ENCODE assay signal across 25 cellular contexts in the genomic region with DNA sequence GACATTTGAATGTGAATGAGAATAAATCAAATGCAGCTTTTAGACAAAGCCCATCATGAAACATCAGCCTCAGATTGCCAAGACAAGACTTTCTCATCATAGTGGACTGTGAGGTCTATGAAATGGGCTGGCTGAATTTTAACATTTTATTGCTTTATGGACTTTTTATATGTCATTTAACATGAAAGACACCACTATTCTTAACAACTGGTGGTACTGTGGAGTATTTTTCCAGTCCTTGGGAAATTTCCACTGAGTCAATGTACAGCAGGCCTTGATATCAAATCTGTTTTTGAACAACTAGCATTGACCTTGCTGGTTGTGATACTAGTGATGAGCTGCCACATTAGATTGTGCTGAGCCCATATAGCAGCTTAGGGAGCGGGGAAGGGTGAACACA.
"Had no signal": no experiment of that assay in that cellular context is flagged by ENCODE, and none has a peak within 500 bp of the region (broad histone marks: within the 10 kb centered on the region; RNA-seq: fewer than 3 reads in every experiment).

No MANE protein-coding gene starts in this region.

- H3K4me3 ChIP-seq: pancreas, psoas muscle, right lobe of liver, sigmoid colon, stomach, thoracic aorta, thyroid gland, tibial nerve, upper lobe of left lung, vagina had no signal

- H3K9me3 ChIP-seq: neutrophil, pancreas, psoas muscle, right lobe of liver, sigmoid colon, stomach, thoracic aorta, thyroid gland, upper lobe of left lung, vagina had no signal

- DNase-seq: naive thymus-derived CD8-positive, alpha-beta T cell; nephron progenitor cell; nucleus accumbens; pancreas; posterior cingulate gyrus; psoas muscle; right cardiac atrium; right lobe of liver; sigmoid colon; small intestine; stimulated activated CD4-positive, alpha-beta T cell treated with anti-CD3 and anti-CD28 coated beads, Interleukin-15, amount 100 ng/mL, for 24 hours; stimulated activated CD4-positive, alpha-beta T cell treated with anti-CD3 and anti-CD28 coated beads, Interleukin-2, amount 100 ng/mL, for 24 hours; stimulated activated CD4-positive, alpha-beta T cell treated with anti-CD3 and anti-CD28 coated beads, Interleukin-2, amount 100 ng/mL, for 48 hours; stimulated activated CD4-positive, alpha-beta T cell treated with anti-CD3 and anti-CD28 coated beads, Interleukin-4, amount 100 ng/mL, for 24 hours; stimulated activated naive B cell treated with anti-CD40 and anti-IgM and Interleukin-4, amounts not matched to agents 10 μg/mL and 1 μg/mL and 100 μg/mL, for 72 hours; stimulated activated naive CD4-positive, alpha-beta T cell treated with Interleukin-2 at 50 U/mL for 16 hours; stomach; thyroid gland; upper lobe of left lung had no signal

- H3K27ac ChIP-seq: neutrophil, pancreas, psoas muscle, right lobe of liver, sigmoid colon, stomach, thoracic aorta, thyroid gland, upper lobe of left lung, vagina had no signal

- H3K27me3 ChIP-seq: neutrophil, pancreas, right lobe of liver, sigmoid colon, stomach, thyroid gland, tibial nerve, upper lobe of left lung, vagina had no signal

- ATAC-seq: naive thymus-derived CD8-positive, alpha-beta T cell; natural killer cell treated with Interleukin-12 subunit alpha and Interleukin-12 subunit beta and Interleukin-15 and Interleukin-18, amount 100 ng/mL, for 72 hours; pancreas; psoas muscle; right cardiac atrium; right lobe of liver; stimulated activated effector memory CD8-positive, alpha-beta T cell treated with anti-CD3 and anti-CD28 coated beads, Interleukin-12 subunit alpha, Interleukin-12 subunit beta, amount 100 ng/mL, for 72 hours; stimulated activated naive B cell treated with anti-CD40 and anti-IgM and Interleukin-4, amounts not matched to agents 10 μg/mL and 1 μg/mL and 100 μg/mL, for 72 hours had no signal

- H3K36me3 ChIP-seq: neutrophil, pancreas, right lobe of liver, sigmoid colon, stomach, thoracic aorta, thyroid gland, tibial nerve, upper lobe of left lung, vagina had no signal

- H3K4me1 ChIP-seq: psoas muscle, sigmoid colon, stomach had no signal
